In genomic region chr12:12017798-12018197, GRCh38 we compare ENCODE assay signal across 10 cellular contexts. TPM values are rescaled to one million over a fixed set of nuclear protein-coding genes. Genes with fewer than 3 reads are reported as not detected.
A peak's percentile ranks its signal among the peaks of the same experiment; 100 is the strongest.
DNase-seq lines count a peak whose midpoint lies in the region; ATAC-seq and TF ChIP-seq lines count a peak whose summit lies in the region.
"Had no signal": no experiment of that assay in that cellular context is flagged by ENCODE, and none has a peak within 500 bp of the region (broad histone marks: within the 10 kb centered on the region; RNA-seq: fewer than 3 reads in every experiment).

No MANE protein-coding gene starts in this region.

- no peaks in the 10 kb centered on the region for H3K9me3 ChIP-seq in AG04450 (ENCODE audit: control insufficient read depth, insufficient read depth, low read length)

- CTCF ChIA-PET in AG04450 (lab: Charles Lee): no interaction called here
- CTCF ChIA-PET in WTC11 (lab: Charles Lee): interaction anchor here (0.6 to 1.6 kb wide), 17 partner anchors 9 to 473 kb away, joined by 3 to 24 read pairs (median 3); partner anchors contain the start of gene ETV6
- CTCF ChIA-PET in RWPE1 (lab: Yijun Ruan, JAX): interaction anchor here (0.6 kb wide), 1 partner anchor 267 kb away, joined by 12 read pairs; no protein-coding TSS in a partner anchor

- intact Hi-C loops in left ventricle myocardium superior (cut with micrococcal nuclease): no loop called here

- no peak overlapping the region for H3K27ac Mint-ChIP-seq in WTC11

- H3K27ac ChIP-seq in AG04450 (ENCODE audit: low read depth, low read length) (no peak overlapping the region), RWPE1 (no peak overlapping the region)

- TF ChIP-seq CTCF in AG04450 (IDR thresholded peaks at IDR 0.05; ENCODE audit: low read depth, low read length): 0 out of 2 replicates have a peak, but pooled peaks have one; percentile 17
- TF ChIP-seq CTCF in WTC11 (IDR thresholded peaks at IDR 0.05): no peak; the same call in 1 of the 2 replicates
- no peak for TF ChIP-seq CTCF in RWPE1 (conservative IDR thresholded peaks at IDR 0.05; ENCODE audit: low read depth)

- H3K4me1 Mint-ChIP-seq in WTC11: peaks cover 13% of the 10 kb centered on the region

- DNase-seq in AG04450 (ENCODE audit: low read depth, low spot score): no peak
- DNase-seq in ELR (ENCODE audit: low read depth): peak; percentile 12
- peak; percentile 61 for DNase-seq in WTC11 (ENCODE audit: low spot score)
- DNase-seq in left ventricle myocardium superior: no peak
- DNase-seq in midbrain (lab: John Stamatoyannopoulos, UW): no peak
- DNase-seq in NCI-H187 (lab: John Stamatoyannopoulos, UW): no peak
- DNase-seq in RWPE1 (ENCODE audit: low spot score): no peak
- DNase-seq: GDM1 had no signal

- no peaks in the 10 kb centered on the region for H3K27me3 Mint-ChIP-seq in WTC11 (ENCODE audit: low read depth)

- no peaks in the 10 kb centered on the region for H3K36me3 Mint-ChIP-seq in WTC11

- TF ChIP-seq POLR2A in GM18505 (IDR thresholded peaks at IDR 0.05; ENCODE audit: borderline replicate concordance, extremely low read depth, insufficient read depth, insufficient read length): no peak

- H3K27me3 ChIP-seq in AG04450 (ENCODE audit: control insufficient read depth, insufficient read depth, low read length): peaks cover 4% of the 10 kb centered on the region

- peak; percentile 90 for ATAC-seq in WTC11
- peak; percentile 62 for ATAC-seq in left ventricle myocardium superior
- ATAC-seq in GM18505 (IDR thresholded peaks at IDR 0.05; ENCODE audit: unreplicated experiment): no peak

- POLR2A ChIA-PET in AG04450 (lab: Yijun Ruan, JAX) (no interaction called here), WTC11 (lab: Charles Lee) (no interaction called here), RWPE1 (lab: Yijun Ruan, JAX; ENCODE audit: low non-redundant PET) (no interaction called here)

- no peak overlapping the region for H3K4me3 Mint-ChIP-seq in WTC11
- H3K4me3 Mint-ChIP-seq: nephron had no signal

- no peak overlapping the region for H3K4me3 ChIP-seq in AG04450 (ENCODE audit: low read depth, low read length)

- H3K9me3 Mint-ChIP-seq in WTC11: no peaks in the 10 kb centered on the region
- H3K9me3 Mint-ChIP-seq: nephron had no signal

TF ChIP-seq in WTC11, 78 proteins besides CTCF, POLR2A, EP300 and RAD21 (continues in another document):
- TF ChIP-seq PRRX2 (CRISPR knock-in tag; IDR thresholded peaks at IDR 0.05) (no peak), PREB (CRISPR knock-in tag; IDR thresholded peaks at IDR 0.05; ENCODE audit: borderline replicate concordance) (no peak), ZNF425 (CRISPR knock-in tag; conservative IDR thresholded peaks at IDR 0.05) (no peak), MXD4 (CRISPR knock-in tag; IDR thresholded peaks at IDR 0.05; ENCODE audit: borderline replicate concordance) (no peak), ZNF532 (CRISPR knock-in tag; IDR thresholded peaks at IDR 0.05; ENCODE audit: borderline replicate concordance) (no peak), MAX (CRISPR knock-in tag; IDR thresholded peaks at IDR 0.05) (no peak), FOXP4 (CRISPR knock-in tag; IDR thresholded peaks at IDR 0.05) (no peak)

RNA-seq across cellular contexts. Expression of gene BCL2L14, which starts 52.9 kb away (rescaled TPM):
- polyA plus RNA-seq in AG04450 (2011; rRNA removed): not detected in 2 replicates
- polyA minus RNA-seq in AG04450 (2011; rRNA and poly(A)+ RNA removed): not detected in 2 replicates
- 0.87 to 0.94 TPM (median 0.90 TPM) in 3 replicates for total RNA-seq in WTC11 (2021)
- not detected for total RNA-seq in left ventricle myocardium superior

Comparison
In these comparisons a context has a peak if more than half of its experiments do, and no peak if none do; other contexts are left out.
1. DNase-seq: peak in ELR (single experiment) and WTC11 (single experiment); none in AG04450 (single experiment), left ventricle myocardium superior (single experiment), midbrain (single experiment), NCI-H187 (0 of 2) and RWPE1 (single experiment).